8 cellular contexts compared by ENCODE assay signal in the genomic region with DNA sequence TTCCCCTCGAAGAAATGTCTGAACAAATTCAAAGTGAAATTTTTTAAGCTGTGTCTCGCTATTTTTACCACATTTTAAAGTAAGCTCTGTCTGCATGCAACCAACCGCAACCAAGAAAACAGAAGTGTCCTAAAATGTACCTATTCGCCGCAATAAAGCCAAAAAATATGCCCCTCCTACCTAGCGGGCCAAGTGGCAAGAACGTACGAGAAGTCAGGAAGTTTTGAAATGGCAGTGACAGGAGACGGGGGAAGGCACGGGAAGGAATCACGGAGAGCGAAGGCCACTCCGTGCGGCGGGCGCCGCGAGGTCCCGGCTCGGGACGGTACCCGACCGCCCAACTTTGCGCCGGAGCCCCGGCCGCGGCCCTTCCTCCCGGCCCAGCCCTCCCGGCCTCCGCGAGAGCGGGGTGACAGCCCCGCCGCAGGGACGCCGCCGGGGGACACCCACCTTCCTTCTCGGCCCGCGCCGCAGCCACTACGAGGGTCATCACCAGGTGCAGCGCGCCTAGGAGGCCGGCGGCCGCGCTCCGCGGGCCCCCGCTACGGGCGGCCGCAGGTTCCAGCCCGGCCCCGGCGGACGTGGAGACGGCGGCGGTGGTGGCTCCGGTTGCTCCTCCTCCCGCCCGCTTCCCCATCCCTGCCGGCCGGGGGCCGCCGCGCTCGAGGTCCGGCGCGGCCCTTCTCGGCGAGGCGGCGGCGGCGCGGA. TPM values are rescaled to one million over a fixed set of nuclear protein-coding genes. Genes with fewer than 3 reads are reported as not detected.
A peak's percentile ranks its signal among the peaks of the same experiment; 100 is the strongest.
DNase-seq lines count a peak whose midpoint lies in the region; ATAC-seq and TF ChIP-seq lines count a peak whose summit lies in the region.

No MANE protein-coding gene starts in this region.

- H3K27me3 Mint-ChIP-seq in natural killer cell treated with Interleukin-12 subunit alpha and Interleukin-12 subunit beta and Interleukin-15 and Interleukin-18, amount 100 ng/mL, for 72 hours, result no peaks in the 10 kb centered on the region
- no peaks in the 10 kb centered on the region for H3K27me3 Mint-ChIP-seq in stimulated activated naive CD8-positive, alpha-beta T cell treated with anti-CD3 and anti-CD28 coated beads, Interleukin-15, amount 100 ng/mL, for 72 hours

- DNase-seq in NCI-H82 treated with DMSO at 0.1 percent for 48 hours (lab: John Stamatoyannopoulos, UW; ENCODE audit: unreplicated experiment), result peak; percentile 3
- peak; percentile 42 for DNase-seq in activated CD8-positive, alpha-beta memory T cell treated with anti-CD3 and anti-CD28 coated beads, Interleukin-2, amount 50 U/mL, for 4 hours
- peak; percentile 79 for DNase-seq in natural killer cell treated with Interleukin-12 subunit alpha and Interleukin-12 subunit beta and Interleukin-15 and Interleukin-18, amount 100 ng/mL, for 72 hours (ENCODE audit: low spot score)
- DNase-seq in stimulated activated naive CD8-positive, alpha-beta T cell treated with anti-CD3 and anti-CD28 coated beads, Interleukin-15, amount 100 ng/mL, for 72 hours, result peak; percentile 66 to 68

- peak overlapping the region; percentile 82 for H2AFZ ChIP-seq in ACC112 (ENCODE audit: low read length, unreplicated experiment)

- no peaks in the 10 kb centered on the region for H3K36me3 ChIP-seq in ACC112 (ENCODE audit: insufficient read depth, low read length)
- no peaks in the 10 kb centered on the region for H3K36me3 ChIP-seq in esophagus (ENCODE audit: control insufficient read depth in 2 of 2, insufficient read depth in 2 of 2, low read length in 1 of 2)

- H3K4me1 ChIP-seq in ACC112 (ENCODE audit: control insufficient read depth, insufficient read depth, low read length, unreplicated experiment), result no peaks in the 10 kb centered on the region
- H3K4me1 ChIP-seq in esophagus (ENCODE audit: control insufficient read depth in 2 of 2, insufficient read depth in 2 of 2, low read length in 1 of 2), result peaks cover 3% of the 10 kb centered on the region in 2 donors

- TF ChIP-seq POLR2A in GM18526 (IDR thresholded peaks at IDR 0.05; ENCODE audit: extremely low read depth, insufficient read length), result peak; percentile 71

- H3K27ac ChIP-seq in ACC112 (ENCODE audit: low read depth, low read length), result peak overlapping the region; percentile 85
- peak overlapping the region; percentile 92 to 97 for H3K27ac ChIP-seq in esophagus (ENCODE audit: low read depth in 2 of 2, low read length in 1 of 2)

- no peaks in the 10 kb centered on the region for H3K9me3 Mint-ChIP-seq in natural killer cell treated with Interleukin-12 subunit alpha and Interleukin-12 subunit beta and Interleukin-15 and Interleukin-18, amount 100 ng/mL, for 72 hours
- H3K9me3 Mint-ChIP-seq in stimulated activated naive CD8-positive, alpha-beta T cell treated with anti-CD3 and anti-CD28 coated beads, Interleukin-15, amount 100 ng/mL, for 72 hours, result no peaks in the 10 kb centered on the region

- H3K9me3 ChIP-seq in esophagus (ENCODE audit: control insufficient read depth in 2 of 2, insufficient read depth in 1 of 2, low read depth in 1 of 2, low read length in 1 of 2), result no peaks in the 10 kb centered on the region

- peak overlapping the region; percentile 93 for H3K4me3 Mint-ChIP-seq in natural killer cell treated with Interleukin-12 subunit alpha and Interleukin-12 subunit beta and Interleukin-15 and Interleukin-18, amount 100 ng/mL, for 72 hours
- peak overlapping the region; percentile 86 to 95 for H3K4me3 Mint-ChIP-seq in stimulated activated naive CD8-positive, alpha-beta T cell treated with anti-CD3 and anti-CD28 coated beads, Interleukin-15, amount 100 ng/mL, for 72 hours

- H3K27me3 ChIP-seq in ACC112 (ENCODE audit: insufficient read depth, low read length), result no peaks in the 10 kb centered on the region
- H3K27me3 ChIP-seq in esophagus (ENCODE audit: control insufficient read depth in 1 of 2, insufficient read depth in 2 of 2, low read length in 2 of 2), result no peaks in the 10 kb centered on the region

- peaks cover 48% of the 10 kb centered on the region for H3K79me2 ChIP-seq in ACC112 (ENCODE audit: control insufficient read depth, insufficient read depth, low read length, unreplicated experiment)

- H3K4me1 Mint-ChIP-seq in natural killer cell treated with Interleukin-12 subunit alpha and Interleukin-12 subunit beta and Interleukin-15 and Interleukin-18, amount 100 ng/mL, for 72 hours (ENCODE audit: low read depth in 2 of 2), result peaks cover 29 to 39% of the 10 kb centered on the region in 2 donors
- H3K4me1 Mint-ChIP-seq in stimulated activated naive CD8-positive, alpha-beta T cell treated with anti-CD3 and anti-CD28 coated beads, Interleukin-15, amount 100 ng/mL, for 72 hours, result peaks cover 36% of the 10 kb centered on the region

- peak overlapping the region; percentile 86 to 96 for H3K27ac Mint-ChIP-seq in natural killer cell treated with Interleukin-12 subunit alpha and Interleukin-12 subunit beta and Interleukin-15 and Interleukin-18, amount 100 ng/mL, for 72 hours
- H3K27ac Mint-ChIP-seq in stimulated activated naive CD8-positive, alpha-beta T cell treated with anti-CD3 and anti-CD28 coated beads, Interleukin-15, amount 100 ng/mL, for 72 hours, result peak overlapping the region; percentile 95 to 96

- WGBS in esophagus, 2 donors, result 0% methylated on average over 45 to 81 of the region's 81 CpGs

- no peaks in the 10 kb centered on the region for H3K36me3 Mint-ChIP-seq in natural killer cell treated with Interleukin-12 subunit alpha and Interleukin-12 subunit beta and Interleukin-15 and Interleukin-18, amount 100 ng/mL, for 72 hours

- H3K4me3 ChIP-seq in ACC112 (ENCODE audit: low read depth, low read length) (peak overlapping the region; percentile 88), esophagus (ENCODE audit: low read depth in 1 of 2, low read length in 2 of 2) (peak overlapping the region; percentile 85 to 89)

- ATAC-seq in HG03039 (IDR thresholded peaks at IDR 0.05; ENCODE audit: unreplicated experiment), result peak; percentile 28
- peak; percentile 64 to 71 for ATAC-seq in natural killer cell treated with Interleukin-12 subunit alpha and Interleukin-12 subunit beta and Interleukin-15 and Interleukin-18, amount 100 ng/mL, for 72 hours
- ATAC-seq in stimulated activated naive CD8-positive, alpha-beta T cell treated with anti-CD3 and anti-CD28 coated beads, Interleukin-15, amount 100 ng/mL, for 72 hours, result peak; percentile 59

RNA-seq across cellular contexts. Expression of gene TMEM131, which starts 0.6 kb away (rescaled TPM):
- 1 to 10 TPM; 9.3 to 9.9 TPM for polyA plus RNA-seq in esophagus
- 10 to 100 TPM; 44.6 to 47.3 TPM for total RNA-seq in natural killer cell treated with Interleukin-12 subunit alpha and Interleukin-12 subunit beta and Interleukin-15 and Interleukin-18, amount 100 ng/mL, for 72 hours

Comparison
In these comparisons a context has a peak if more than half of its experiments do, and no peak if none do; other contexts are left out.
1. Peak in every context shown above with its lines: DNase-seq, ATAC-seq, H3K4me3 ChIP-seq and H3K27ac ChIP-seq.
2. DNase-seq: peak in every context shown above with its lines; median percentile 79 in natural killer cell treated with Interleukin-12 subunit alpha and Interleukin-12 subunit beta and Interleukin-15 and Interleukin-18, amount 100 ng/mL, for 72 hours; 67 in stimulated activated naive CD8-positive, alpha-beta T cell treated with anti-CD3 and anti-CD28 coated beads, Interleukin-15, amount 100 ng/mL, for 72 hours; 42 in activated CD8-positive, alpha-beta memory T cell treated with anti-CD3 and anti-CD28 coated beads, Interleukin-2, amount 50 U/mL, for 4 hours; 3 in NCI-H82 treated with DMSO at 0.1 percent for 48 hours.